ENCODE assay signal across 38 cellular contexts in genomic region chr2:73766349-73766748, GRCh38. TPM values are rescaled to one million over a fixed set of nuclear protein-coding genes. Genes with fewer than 3 reads are reported as not detected.
"Had no signal": no experiment of that assay in that cellular context is flagged by ENCODE, and none has a peak within 500 bp of the region (broad histone marks: within the 10 kb centered on the region; RNA-seq: fewer than 3 reads in every experiment).

No MANE protein-coding gene starts in this region.

- FAIRE-seq: astrocyte, colon, TTC549 had no signal

- H3K9me3 Mint-ChIP-seq: activated B cell treated with CpG ODN at 0.5 μM for 24 hours; activated CD4-positive, alpha-beta memory T cell treated with anti-CD3 and anti-CD28 coated beads for 36 hours; activated CD4-positive, alpha-beta T cell treated with anti-CD3 and anti-CD28 coated beads, Interleukin-2, amount 10 ng/mL, durations not matched to agents 24 days and 14 days; activated CD8-positive, alpha-beta T cell treated with anti-CD3 and anti-CD28 coated beads for 36 hours; activated naive CD4-positive, alpha-beta T cell treated with anti-CD3 and anti-CD28 coated beads for 36 hours; activated naive CD4-positive, alpha-beta T cell treated with anti-CD3 and anti-CD28 coated beads, Interleukin-2, amount 50 U/mL, for 72 hours; activated naive CD8-positive, alpha-beta T cell treated with anti-CD3 and anti-CD28 coated beads for 36 hours; activated T-cell treated with anti-CD3 and anti-CD28 coated beads, Interleukin-2, amount 50 U/mL, for 4 hours; activated T-helper 1 cell treated with anti-CD3 and anti-CD28 coated beads, Interleukin-12 subunit alpha, Interleukin-12 subunit beta, Interleukin-2, Interleukin-4 antibody, amounts not matched to agents 30 ng/mL and 10 ng/mL and 1 ng/mL, durations not matched to agents 14 hours and 24 hours and 36 hours; activated T-helper 17 cell treated with anti-CD3 and anti-CD28 coated beads, Interleukin-2, amount 50 U/mL, for 72 hours; T-helper 1 cell treated with Interleukin-12 subunit alpha and Interleukin-12 subunit beta and Interleukin-4 antibody, amounts not matched to agents 30 μg/mL and 1 μg/mL, for 36 hours; T-helper 2 cell treated with Interferon-gamma antibody and Interleukin-4, amounts not matched to agents 5 μg/mL and 100 μg/mL, for 36 hours had no signal

- H3K27ac Mint-ChIP-seq: activated B cell treated with CpG ODN at 0.5 μM for 24 hours; activated CD4-positive, alpha-beta memory T cell treated with anti-CD3 and anti-CD28 coated beads for 36 hours; activated CD4-positive, alpha-beta T cell treated with anti-CD3 and anti-CD28 coated beads, Interleukin-2, amount 10 ng/mL, durations not matched to agents 24 days and 14 days; activated naive CD4-positive, alpha-beta T cell treated with anti-CD3 and anti-CD28 coated beads for 36 hours; activated naive CD8-positive, alpha-beta T cell treated with anti-CD3 and anti-CD28 coated beads for 36 hours; activated T-helper 1 cell treated with anti-CD3 and anti-CD28 coated beads, Interleukin-12 subunit alpha, Interleukin-12 subunit beta, Interleukin-2, Interleukin-4 antibody, amounts not matched to agents 30 ng/mL and 10 ng/mL and 1 ng/mL, durations not matched to agents 14 hours and 24 hours and 36 hours; activated T-helper 17 cell treated with anti-CD3 and anti-CD28 coated beads, Interleukin-2, amount 50 U/mL, for 72 hours; T-helper 1 cell treated with Interleukin-12 subunit alpha and Interleukin-12 subunit beta and Interleukin-4 antibody, amounts not matched to agents 30 μg/mL and 1 μg/mL, for 36 hours; T-helper 2 cell treated with Interferon-gamma antibody and Interleukin-4, amounts not matched to agents 5 μg/mL and 100 μg/mL, for 36 hours had no signal

- H3K27ac ChIP-seq: adrenal gland, body of pancreas, brain microvascular endothelial cell, breast epithelium, VCaP had no signal

- H3K4me3 ChIP-seq: adrenal gland, body of pancreas, breast epithelium had no signal

- H3K4me1 Mint-ChIP-seq: activated B cell treated with CpG ODN at 0.5 μM for 24 hours had no signal

- H3K27me3 ChIP-seq: adrenal gland, body of pancreas, brain microvascular endothelial cell, breast epithelium had no signal

- DNase-seq: activated B cell treated with CpG ODN at 0.5 μM for 24 hours; activated CD4-positive, alpha-beta memory T cell treated with anti-CD3 and anti-CD28 coated beads for 36 hours; activated CD4-positive, alpha-beta T cell treated with anti-CD3 and anti-CD28 coated beads, Interleukin-2, amount 10 ng/mL, durations not matched to agents 24 days and 14 days; activated CD4-positive, alpha-beta T cell treated with anti-CD3 and anti-CD28 coated beads, Interleukin-2, amount 50 U/mL, for 1 hour; activated CD4-positive, alpha-beta T cell treated with anti-CD3 and anti-CD28 coated beads, Interleukin-2, amount 50 U/mL, for 4 hours; activated CD4-positive, CD25-positive, alpha-beta regulatory T cell treated with anti-CD3 and anti-CD28 coated beads, Interleukin-2, amount 50 U/mL, for 72 hours; activated CD8-positive, alpha-beta memory T cell treated with anti-CD3 and anti-CD28 coated beads, Interleukin-2, amount 50 U/mL, for 4 hours; activated CD8-positive, alpha-beta T cell treated with anti-CD3 and anti-CD28 coated beads for 36 hours; activated effector memory CD4-positive, alpha-beta T cell treated with anti-CD3 and anti-CD28 coated beads, Interleukin-2, amount 50 U/mL, for 16 hours; activated gamma-delta T cell treated with Interleukin-2 at 50 U/mL for 16 hours; activated naive CD4-positive, alpha-beta T cell; activated naive CD4-positive, alpha-beta T cell treated with anti-CD3 and anti-CD28 coated beads for 36 hours; activated naive CD4-positive, alpha-beta T cell treated with anti-CD3 and anti-CD28 coated beads, Interleukin-2, amount 50 U/mL, for 16 hours; activated naive CD8-positive, alpha-beta T cell treated with anti-CD3 and anti-CD28 coated beads for 36 hours; activated T-cell treated with anti-CD3 and anti-CD28 coated beads for 4 hours; activated T-cell treated with anti-CD3 and anti-CD28 coated beads, Interleukin-2, amount 50 U/mL, for 1 hour; activated T-cell treated with anti-CD3 and anti-CD28 coated beads, Interleukin-2, amount 50 U/mL, for 4 hours; adrenal gland; amniotic stem cell; aorta; body of pancreas; brain microvascular endothelial cell; central memory CD4-positive, alpha-beta T cell; T-helper 2 cell; T-helper 9 cell had no signal

- H3K9me3 ChIP-seq: body of pancreas, breast epithelium had no signal

- H3K27me3 Mint-ChIP-seq: activated B cell treated with CpG ODN at 0.5 μM for 24 hours; activated CD4-positive, alpha-beta memory T cell treated with anti-CD3 and anti-CD28 coated beads for 36 hours; activated CD4-positive, alpha-beta T cell treated with anti-CD3 and anti-CD28 coated beads, Interleukin-2, amount 10 ng/mL, durations not matched to agents 24 days and 14 days; activated CD8-positive, alpha-beta T cell treated with anti-CD3 and anti-CD28 coated beads for 36 hours; activated naive CD8-positive, alpha-beta T cell treated with anti-CD3 and anti-CD28 coated beads for 36 hours; activated T-helper 17 cell treated with anti-CD3 and anti-CD28 coated beads, Interleukin-2, amount 50 U/mL, for 72 hours had no signal

- H3K36me3 ChIP-seq: breast epithelium had no signal

- H3K4me3 Mint-ChIP-seq: activated B cell treated with CpG ODN at 0.5 μM for 24 hours; activated CD4-positive, alpha-beta memory T cell treated with anti-CD3 and anti-CD28 coated beads for 36 hours; activated CD4-positive, alpha-beta T cell treated with anti-CD3 and anti-CD28 coated beads, Interleukin-2, amount 10 ng/mL, durations not matched to agents 24 days and 14 days; activated CD8-positive, alpha-beta T cell treated with anti-CD3 and anti-CD28 coated beads for 36 hours; activated naive CD4-positive, alpha-beta T cell treated with anti-CD3 and anti-CD28 coated beads for 36 hours; activated naive CD8-positive, alpha-beta T cell treated with anti-CD3 and anti-CD28 coated beads for 36 hours; activated T-cell treated with anti-CD3 and anti-CD28 coated beads, Interleukin-2, amount 50 U/mL, for 4 hours; activated T-helper 1 cell treated with anti-CD3 and anti-CD28 coated beads, Interleukin-12 subunit alpha, Interleukin-12 subunit beta, Interleukin-2, Interleukin-4 antibody, amounts not matched to agents 30 ng/mL and 10 ng/mL and 1 ng/mL, durations not matched to agents 14 hours and 24 hours and 36 hours; activated T-helper 17 cell treated with anti-CD3 and anti-CD28 coated beads, Interleukin-2, amount 50 U/mL, for 72 hours; T-helper 1 cell treated with Interleukin-12 subunit alpha and Interleukin-12 subunit beta and Interleukin-4 antibody, amounts not matched to agents 30 μg/mL and 1 μg/mL, for 36 hours; T-helper 2 cell treated with Interferon-gamma antibody and Interleukin-4, amounts not matched to agents 5 μg/mL and 100 μg/mL, for 36 hours had no signal

- H3K4me1 ChIP-seq: adrenal gland, body of pancreas, breast epithelium had no signal

- ATAC-seq: activated CD8-positive, alpha-beta T cell treated with anti-CD3 and anti-CD28 coated beads for 36 hours; activated naive CD4-positive, alpha-beta T cell treated with anti-CD3 and anti-CD28 coated beads, Interleukin-2, amount 50 U/mL, for 72 hours; activated T-cell treated with anti-CD3 and anti-CD28 coated beads, Interleukin-2, amount 50 U/mL, for 4 hours; activated T-helper 17 cell treated with anti-CD3 and anti-CD28 coated beads, Interleukin-2, amount 50 U/mL, for 72 hours; body of pancreas had no signal

RNA-seq across cellular contexts. Expression of gene C2orf78, which starts 17.6 kb away (rescaled TPM):
- total RNA-seq: activated B cell treated with CpG ODN at 0.5 μM for 24 hours; activated CD4-positive, alpha-beta memory T cell treated with anti-CD3 and anti-CD28 coated beads for 36 hours; activated CD4-positive, alpha-beta T cell treated with anti-CD3 and anti-CD28 coated beads, Interleukin-2, amount 10 ng/mL, durations not matched to agents 24 days and 14 days; activated CD8-positive, alpha-beta memory T cell treated with anti-CD3 and anti-CD28 coated beads for 36 hours; activated CD8-positive, alpha-beta T cell treated with anti-CD3 and anti-CD28 coated beads for 36 hours; activated naive CD4-positive, alpha-beta T cell treated with anti-CD3 and anti-CD28 coated beads for 36 hours; activated naive CD4-positive, alpha-beta T cell treated with anti-CD3 and anti-CD28 coated beads, Interleukin-2, amount 50 U/mL, for 72 hours; activated naive CD8-positive, alpha-beta T cell treated with anti-CD3 and anti-CD28 coated beads for 36 hours; activated T-cell treated with anti-CD3 and anti-CD28 coated beads, Interleukin-2, amount 50 U/mL, for 4 hours; activated T-helper 1 cell treated with anti-CD3 and anti-CD28 coated beads, Interleukin-12 subunit alpha, Interleukin-12 subunit beta, Interleukin-2, Interleukin-4 antibody, amounts not matched to agents 30 ng/mL and 10 ng/mL and 1 ng/mL, durations not matched to agents 14 hours and 24 hours and 36 hours; adrenal gland; aorta; astrocyte; body of pancreas; breast epithelium; cardiac septum; cerebellum had no signal
- polyA plus RNA-seq: aorta had no signal
